Comparison of ENCODE assay signal across 1 cellular context in the genomic region with DNA sequence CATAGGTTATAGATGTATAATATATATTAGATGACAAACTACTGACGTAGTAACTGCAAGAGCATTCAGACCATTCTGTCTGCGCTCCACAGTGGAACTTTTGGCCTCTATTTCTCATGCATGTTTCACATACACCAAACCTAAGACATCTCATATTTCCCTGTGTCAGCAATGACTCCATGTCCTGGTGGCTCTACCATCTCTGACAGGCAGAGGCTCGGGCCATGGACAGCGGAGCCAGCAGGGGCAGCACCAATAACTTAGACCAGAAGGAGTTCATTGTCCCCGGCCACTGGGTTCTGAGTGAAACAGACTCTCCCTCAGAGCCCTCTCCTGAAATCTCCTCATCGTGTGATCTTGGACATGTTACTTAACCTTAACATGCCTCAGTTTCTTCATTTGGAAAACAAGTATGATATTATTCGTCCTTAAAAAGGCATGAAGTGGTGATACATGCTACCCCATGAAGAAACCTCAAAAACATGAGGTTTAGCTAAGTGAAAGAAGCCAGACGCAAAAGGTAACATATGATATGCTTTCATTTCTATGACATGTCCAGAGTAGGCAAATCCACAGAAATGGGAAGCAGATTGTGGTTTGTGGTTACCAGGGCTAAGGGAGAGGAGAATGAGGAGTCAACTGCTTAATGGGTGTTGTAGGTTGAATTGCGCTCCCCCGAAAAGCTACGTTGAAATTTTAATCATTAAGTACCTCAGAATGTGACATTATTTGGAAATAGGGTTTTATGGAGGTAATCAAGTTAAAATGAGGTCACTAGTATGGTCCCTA.
TF ChIP-seq lines count a peak whose summit lies in the region.

No MANE protein-coding gene starts in this region.

TF ChIP-seq in K562, 482 proteins besides CTCF, POLR2A, EP300 and RAD21 (continued from another document):
- TF ChIP-seq, protein P1, sequence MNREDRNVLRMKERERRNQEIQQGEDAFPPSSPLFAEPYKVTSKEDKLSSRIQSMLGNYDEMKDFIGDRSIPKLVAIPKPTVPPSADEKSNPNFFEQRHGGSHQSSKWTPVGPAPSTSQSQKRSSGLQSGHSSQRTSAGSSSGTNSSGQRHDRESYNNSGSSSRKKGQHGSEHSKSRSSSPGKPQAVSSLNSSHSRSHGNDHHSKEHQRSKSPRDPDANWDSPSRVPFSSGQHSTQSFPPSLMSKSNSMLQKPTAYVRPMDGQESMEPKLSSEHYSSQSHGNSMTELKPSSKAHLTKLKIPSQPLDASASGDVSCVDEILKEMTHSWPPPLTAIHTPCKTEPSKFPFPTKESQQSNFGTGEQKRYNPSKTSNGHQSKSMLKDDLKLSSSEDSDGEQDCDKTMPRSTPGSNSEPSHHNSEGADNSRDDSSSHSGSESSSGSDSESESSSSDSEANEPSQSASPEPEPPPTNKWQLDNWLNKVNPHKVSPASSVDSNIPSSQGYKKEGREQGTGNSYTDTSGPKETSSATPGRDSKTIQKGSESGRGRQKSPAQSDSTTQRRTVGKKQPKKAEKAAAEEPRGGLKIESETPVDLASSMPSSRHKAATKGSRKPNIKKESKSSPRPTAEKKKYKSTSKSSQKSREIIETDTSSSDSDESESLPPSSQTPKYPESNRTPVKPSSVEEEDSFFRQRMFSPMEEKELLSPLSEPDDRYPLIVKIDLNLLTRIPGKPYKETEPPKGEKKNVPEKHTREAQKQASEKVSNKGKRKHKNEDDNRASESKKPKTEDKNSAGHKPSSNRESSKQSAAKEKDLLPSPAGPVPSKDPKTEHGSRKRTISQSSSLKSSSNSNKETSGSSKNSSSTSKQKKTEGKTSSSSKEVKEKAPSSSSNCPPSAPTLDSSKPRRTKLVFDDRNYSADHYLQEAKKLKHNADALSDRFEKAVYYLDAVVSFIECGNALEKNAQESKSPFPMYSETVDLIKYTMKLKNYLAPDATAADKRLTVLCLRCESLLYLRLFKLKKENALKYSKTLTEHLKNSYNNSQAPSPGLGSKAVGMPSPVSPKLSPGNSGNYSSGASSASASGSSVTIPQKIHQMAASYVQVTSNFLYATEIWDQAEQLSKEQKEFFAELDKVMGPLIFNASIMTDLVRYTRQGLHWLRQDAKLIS (CRISPR knock-in tag; IDR thresholded peaks at IDR 0.05) = 0 out of 2 replicates have a peak, but pooled peaks have one; percentile 41
- TF ChIP-seq MLLT1 (IDR thresholded peaks at IDR 0.05) (peak in 1 of 2 experiments; percentile 55; a peak in 1 of 4 replicates), CBX2 (IDR thresholded peaks at IDR 0.05; ENCODE audit: insufficient read depth, low read length, poor library complexity, severe bottlenecking) (no peak), KDM2B (CRISPR knock-in tag; IDR thresholded peaks at IDR 0.05) (no peak), ZBTB33 (CRISPR knock-in tag; IDR thresholded peaks at IDR 0.05) (peak; percentile 59; the same call in 1 of the 2 replicates), ESRRA (IDR thresholded peaks at IDR 0.05; ENCODE audit: borderline replicate concordance, low read depth) (peak; percentile 72; the same call in 1 of the 2 replicates), NCOA4 (IDR thresholded peaks at IDR 0.05; ENCODE audit: partially characterized antibody) (no peak), C11orf30 (IDR thresholded peaks at IDR 0.05; ENCODE audit: low read depth) (peak; percentile 48), SREBF1 (IDR thresholded peaks at IDR 0.05; ENCODE audit: borderline replicate concordance, low read depth, low read length) (no peak), POLR2B (IDR thresholded peaks at IDR 0.05; ENCODE audit: low read depth, partially characterized antibody) (no peak), ZNF316 (IDR thresholded peaks at IDR 0.05) (peak; percentile 54), NFIC (IDR thresholded peaks at IDR 0.05) (no peak), MAFK (IDR thresholded peaks at IDR 0.05; ENCODE audit: low read length) (no peak)
- TF ChIP-seq, protein P2, sequence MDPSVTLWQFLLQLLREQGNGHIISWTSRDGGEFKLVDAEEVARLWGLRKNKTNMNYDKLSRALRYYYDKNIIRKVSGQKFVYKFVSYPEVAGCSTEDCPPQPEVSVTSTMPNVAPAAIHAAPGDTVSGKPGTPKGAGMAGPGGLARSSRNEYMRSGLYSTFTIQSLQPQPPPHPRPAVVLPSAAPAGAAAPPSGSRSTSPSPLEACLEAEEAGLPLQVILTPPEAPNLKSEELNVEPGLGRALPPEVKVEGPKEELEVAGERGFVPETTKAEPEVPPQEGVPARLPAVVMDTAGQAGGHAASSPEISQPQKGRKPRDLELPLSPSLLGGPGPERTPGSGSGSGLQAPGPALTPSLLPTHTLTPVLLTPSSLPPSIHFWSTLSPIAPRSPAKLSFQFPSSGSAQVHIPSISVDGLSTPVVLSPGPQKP (CRISPR knock-in tag; IDR thresholded peaks at IDR 0.05) = no peak
- TF ChIP-seq, protein P3, sequence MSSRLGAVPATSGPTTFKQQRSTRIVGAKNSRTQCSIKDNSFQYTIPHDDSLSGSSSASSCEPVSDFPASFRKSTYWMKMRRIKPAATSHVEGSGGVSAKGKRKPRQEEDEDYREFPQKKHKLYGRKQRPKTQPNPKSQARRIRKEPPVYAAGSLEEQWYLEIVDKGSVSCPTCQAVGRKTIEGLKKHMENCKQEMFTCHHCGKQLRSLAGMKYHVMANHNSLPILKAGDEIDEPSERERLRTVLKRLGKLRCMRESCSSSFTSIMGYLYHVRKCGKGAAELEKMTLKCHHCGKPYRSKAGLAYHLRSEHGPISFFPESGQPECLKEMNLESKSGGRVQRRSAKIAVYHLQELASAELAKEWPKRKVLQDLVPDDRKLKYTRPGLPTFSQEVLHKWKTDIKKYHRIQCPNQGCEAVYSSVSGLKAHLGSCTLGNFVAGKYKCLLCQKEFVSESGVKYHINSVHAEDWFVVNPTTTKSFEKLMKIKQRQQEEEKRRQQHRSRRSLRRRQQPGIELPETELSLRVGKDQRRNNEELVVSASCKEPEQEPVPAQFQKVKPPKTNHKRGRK (tag; IDR thresholded peaks at IDR 0.05) = no peak
- TF ChIP-seq, protein P4, sequence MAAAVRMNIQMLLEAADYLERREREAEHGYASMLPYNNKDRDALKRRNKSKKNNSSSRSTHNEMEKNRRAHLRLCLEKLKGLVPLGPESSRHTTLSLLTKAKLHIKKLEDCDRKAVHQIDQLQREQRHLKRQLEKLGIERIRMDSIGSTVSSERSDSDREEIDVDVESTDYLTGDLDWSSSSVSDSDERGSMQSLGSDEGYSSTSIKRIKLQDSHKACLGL (CRISPR knock-in tag; IDR thresholded peaks at IDR 0.05; ENCODE audit: borderline replicate concordance, poor library complexity, severe bottlenecking) = no peak
- TF ChIP-seq, protein P5, sequence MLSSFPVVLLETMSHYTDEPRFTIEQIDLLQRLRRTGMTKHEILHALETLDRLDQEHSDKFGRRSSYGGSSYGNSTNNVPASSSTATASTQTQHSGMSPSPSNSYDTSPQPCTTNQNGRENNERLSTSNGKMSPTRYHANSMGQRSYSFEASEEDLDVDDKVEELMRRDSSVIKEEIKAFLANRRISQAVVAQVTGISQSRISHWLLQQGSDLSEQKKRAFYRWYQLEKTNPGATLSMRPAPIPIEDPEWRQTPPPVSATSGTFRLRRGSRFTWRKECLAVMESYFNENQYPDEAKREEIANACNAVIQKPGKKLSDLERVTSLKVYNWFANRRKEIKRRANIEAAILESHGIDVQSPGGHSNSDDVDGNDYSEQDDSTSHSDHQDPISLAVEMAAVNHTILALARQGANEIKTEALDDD (IDR thresholded peaks at IDR 0.05) = peak; percentile 57
TF ChIP-seq in K562: peak in this region for 7.
